ENCODE assay signal across 8 cellular contexts in genomic region chr16:8867483-8868271, GRCh38. TPM values are rescaled to one million over a fixed set of nuclear protein-coding genes. Genes with fewer than 3 reads are reported as not detected.
DNase-seq lines count a peak whose midpoint lies in the region; ATAC-seq and TF ChIP-seq lines count a peak whose summit lies in the region.

No MANE protein-coding gene starts in this region.

- H3K4me3 ChIP-seq in DOHH2 (ENCODE audit: low read length) (peak overlapping the region; percentile 95), Karpas-422 (ENCODE audit: low read length) (peak overlapping the region; percentile 92), heart right ventricle (peak overlapping the region; percentile 54 to 96 (median 78)), rectal smooth muscle tissue (ENCODE audit: low read length) (peak overlapping the region; percentile 85)

- H3K9me2 ChIP-seq in DOHH2 (replicated peaks; ENCODE audit: control insufficient read depth, low read length) = no peaks in the 10 kb centered on the region
- H3K9me2 ChIP-seq in Karpas-422 (replicated peaks; ENCODE audit: insufficient read depth, low read length) = no peaks in the 10 kb centered on the region

- H3K4me2 ChIP-seq in DOHH2 (ENCODE audit: low read length) (peak overlapping the region; percentile 93), Karpas-422 (ENCODE audit: low read depth, low read length, poor library complexity, severe bottlenecking) (peak overlapping the region; percentile 93)

- H3K36me3 ChIP-seq in DOHH2 (ENCODE audit: control insufficient read depth, low read length) (peaks cover 35% of the 10 kb centered on the region), Karpas-422 (ENCODE audit: insufficient read depth, low read length) (no peaks in the 10 kb centered on the region), heart right ventricle (no peaks in the 10 kb centered on the region), rectal smooth muscle tissue (ENCODE audit: control insufficient read depth, insufficient read depth, low read length) (no peaks in the 10 kb centered on the region)

- H3K27ac ChIP-seq in DOHH2 (ENCODE audit: low read depth, low read length) = peak overlapping the region; percentile 90
- peak overlapping the region; percentile 92 for H3K27ac ChIP-seq in Karpas-422 (ENCODE audit: low read length)
- peak overlapping the region; percentile 83 to 96 (median 86) for H3K27ac ChIP-seq in heart right ventricle
- peak overlapping the region; percentile 31 for H3K27ac ChIP-seq in rectal smooth muscle tissue (ENCODE audit: low read depth, low read length)

- no peaks in the 10 kb centered on the region for H3K9me3 ChIP-seq in DOHH2 (ENCODE audit: control insufficient read depth, insufficient read depth, low read length)
- H3K9me3 ChIP-seq in Karpas-422 (ENCODE audit: low read length) = no peaks in the 10 kb centered on the region
- H3K9me3 ChIP-seq in heart right ventricle = no peaks in the 10 kb centered on the region

- H3K9ac ChIP-seq in Karpas-422 (ENCODE audit: low read length) (peak overlapping the region; percentile 96), rectal smooth muscle tissue (ENCODE audit: low read length) (peak overlapping the region; percentile 1)

- WGBS in heart right ventricle, 2 donors = 7 to 12% methylated on average over 26 of the region's 26 CpGs

- peak overlapping the region; percentile 80; the same call in 1 of the 2 replicates for H2AFZ ChIP-seq in Karpas-422 (ENCODE audit: low read length)

- TF ChIP-seq CTCF in DOHH2 (IDR thresholded peaks at IDR 0.05; ENCODE audit: low read depth, low read length, poor library complexity, severe bottlenecking) (no peak), heart right ventricle (IDR thresholded peaks at IDR 0.05) (no peak)

- H3F3A ChIP-seq in DOHH2 (ENCODE audit: control insufficient read depth, insufficient read depth) = peaks cover 9% of the 10 kb centered on the region

- H4K20me1 ChIP-seq in DOHH2 (ENCODE audit: control insufficient read depth, insufficient read depth, low read depth, low read length) (peaks cover 16% of the 10 kb centered on the region; the same call in 1 of the 2 replicates), Karpas-422 (ENCODE audit: insufficient read depth, low read depth, low read length) (peaks cover 23% of the 10 kb centered on the region)

- H3K79me2 ChIP-seq in DOHH2 (ENCODE audit: control insufficient read depth, low read length) = peaks cover 55% of the 10 kb centered on the region
- peaks cover 50% of the 10 kb centered on the region for H3K79me2 ChIP-seq in Karpas-422 (ENCODE audit: low read length)

- DNase-seq in Karpas-422 (peak; percentile 74), heart right ventricle (peak; percentile 57 to 59), SKM-1 treated with dmso at 0.1 percent for 144 hours (lab: John Stamatoyannopoulos, UW; ENCODE audit: unreplicated experiment) (no peak), NCI-H2107 treated with DMSO at 0.1 percent for 48 hours (lab: John Stamatoyannopoulos, UW; ENCODE audit: unreplicated experiment) (no peak)
- DNase-seq in activated naive CD4-positive, alpha-beta T cell treated with anti-CD3 and anti-CD28 coated beads, Interleukin-2, amount 50 U/mL, for 16 hours = peak; percentile 37

- H3K27me3 ChIP-seq in DOHH2 (ENCODE audit: control insufficient read depth, low read length) = no peaks in the 10 kb centered on the region
- H3K27me3 ChIP-seq in Karpas-422 (ENCODE audit: low read length) = no peaks in the 10 kb centered on the region
- H3K27me3 ChIP-seq in heart right ventricle = no peaks in the 10 kb centered on the region
- no peaks in the 10 kb centered on the region for H3K27me3 ChIP-seq in rectal smooth muscle tissue (ENCODE audit: control insufficient read depth, insufficient read depth, low read length)

- H3K4me1 ChIP-seq in DOHH2 (ENCODE audit: control insufficient read depth, low read length) = peaks cover 69% of the 10 kb centered on the region
- H3K4me1 ChIP-seq in Karpas-422 (ENCODE audit: low read length) = peaks cover 63% of the 10 kb centered on the region
- H3K4me1 ChIP-seq in heart right ventricle = peaks cover 26 to 68% (median 57%) of the 10 kb centered on the region in 9 donors
- H3K4me1 ChIP-seq in rectal smooth muscle tissue (ENCODE audit: control insufficient read depth, insufficient read depth, low read length) = peaks cover 12% of the 10 kb centered on the region

- ATAC-seq in heart right ventricle (peak in 1 of 8 donors; percentile 0), HG02970 (IDR thresholded peaks at IDR 0.05; ENCODE audit: low FRiP score, unreplicated experiment) (no peak)

- intact Hi-C loops in heart right ventricle (cut with DNase I) = loop anchor here in 4 of 10 donors (2.0 to 5.0 kb wide), 2 partner anchors 69 to 70 kb away; partner anchors contain the start of genes PMM2 (in 3 of the 4) and TMEM186 (in 3 of the 4)

RNA-seq across cellular contexts. Expression of gene CARHSP1, which starts 1.1 kb away (rescaled TPM):
- total RNA-seq in Karpas-422 (2014; rRNA removed; shearing (Covaris generic); ENCODE audit: low replicate concordance) = 48.3 and 64.4 TPM in 2 replicates
- 10 to 100 TPM; 12.7 to 35.7 (median 24.8) TPM for total RNA-seq in heart right ventricle
- polyA plus RNA-seq in heart right ventricle = 10 to 100 TPM; 40.8 to 76.3 TPM

RNA-seq across cellular contexts. Expression of gene LITAFD, which starts 14.5 kb away (rescaled TPM):
- total RNA-seq in Karpas-422 (2014; rRNA removed; shearing (Covaris generic); ENCODE audit: low replicate concordance) = 0.45 TPM in 1 of 2 replicates, not detected in the other
- total RNA-seq in heart right ventricle = not detected
- not detected for polyA plus RNA-seq in heart right ventricle

Comparison
In these comparisons a context has a peak if more than half of its experiments do, and no peak if none do; other contexts are left out.
1. H3K27ac ChIP-seq: peak in every context shown above with its lines; median percentile 92 in Karpas-422; 90 in DOHH2; 86 in heart right ventricle; 31 in rectal smooth muscle tissue.
2. DNase-seq: peak in Karpas-422 (single experiment), activated naive CD4-positive, alpha-beta T cell treated with anti-CD3 and anti-CD28 coated beads, Interleukin-2, amount 50 U/mL, for 16 hours (single experiment) and heart right ventricle (2 of 2); none in SKM-1 treated with dmso at 0.1 percent for 144 hours (single experiment) and NCI-H2107 treated with DMSO at 0.1 percent for 48 hours (single experiment).
3. Peak in every context shown above with its lines, with median percentiles within 50 percentile points of each other: H3K4me3 ChIP-seq.